Comparison of ENCODE assay signal across 18 cellular contexts in the genomic region with DNA sequence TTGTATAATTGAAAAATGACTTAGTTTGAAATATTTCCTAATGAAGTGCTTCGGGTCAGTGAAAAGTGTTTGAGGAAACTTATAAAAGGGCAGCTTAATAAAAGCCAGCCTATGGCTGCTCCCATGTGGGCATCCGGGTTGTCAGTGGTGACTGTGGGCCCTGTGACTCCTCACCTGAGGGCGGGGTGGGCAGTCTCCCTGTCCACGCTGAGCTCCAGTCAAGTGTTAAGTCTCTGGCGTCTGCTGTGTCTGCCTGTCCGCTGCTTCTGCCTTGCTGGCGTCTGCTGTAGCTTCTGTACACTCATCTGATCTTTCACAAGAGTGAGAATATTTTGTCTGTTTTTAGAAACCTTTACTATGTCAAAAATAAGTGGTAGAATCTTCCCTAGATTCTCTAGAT. TPM values are rescaled to one million over a fixed set of nuclear protein-coding genes. Genes with fewer than 3 reads are reported as not detected.
"Had no signal": no experiment of that assay in that cellular context is flagged by ENCODE, and none has a peak within 500 bp of the region (broad histone marks: within the 10 kb centered on the region; RNA-seq: fewer than 3 reads in every experiment).

No MANE protein-coding gene starts in this region.

- ATAC-seq: activated CD8-positive, alpha-beta memory T cell treated with anti-CD3 and anti-CD28 coated beads, Interleukin-2, amount 10 ng/mL, durations not matched to agents 7 days and 5 days; natural killer cell; right lobe of liver; stimulated activated naive CD8-positive, alpha-beta T cell treated with anti-CD3 and anti-CD28 coated beads, Interleukin-15, amount 100 ng/mL, for 72 hours had no signal

- H3K27me3 Mint-ChIP-seq: activated CD4-positive, alpha-beta memory T cell treated with anti-CD3 and anti-CD28 coated beads, Interleukin-2, amount 10 ng/mL, durations not matched to agents 7 days and 5 days; activated CD8-positive, alpha-beta memory T cell treated with anti-CD3 and anti-CD28 coated beads, Interleukin-2, amount 10 ng/mL, durations not matched to agents 7 days and 5 days; activated naive CD8-positive, alpha-beta T cell treated with anti-CD3 and anti-CD28 coated beads for 36 hours; stimulated activated naive CD8-positive, alpha-beta T cell treated with anti-CD3 and anti-CD28 coated beads, Interleukin-15, amount 100 ng/mL, for 72 hours had no signal

- H3K9me3 Mint-ChIP-seq: activated CD4-positive, alpha-beta memory T cell treated with anti-CD3 and anti-CD28 coated beads, Interleukin-2, amount 10 ng/mL, durations not matched to agents 7 days and 5 days; activated naive CD8-positive, alpha-beta T cell treated with anti-CD3 and anti-CD28 coated beads for 36 hours; endodermal cell; immature natural killer cell; natural killer cell; stimulated activated naive CD8-positive, alpha-beta T cell treated with anti-CD3 and anti-CD28 coated beads, Interleukin-15, amount 100 ng/mL, for 72 hours had no signal

- H3K27ac Mint-ChIP-seq: activated CD4-positive, alpha-beta memory T cell treated with anti-CD3 and anti-CD28 coated beads, Interleukin-2, amount 10 ng/mL, durations not matched to agents 7 days and 5 days; activated CD8-positive, alpha-beta memory T cell treated with anti-CD3 and anti-CD28 coated beads, Interleukin-2, amount 10 ng/mL, durations not matched to agents 7 days and 5 days; activated naive CD8-positive, alpha-beta T cell treated with anti-CD3 and anti-CD28 coated beads for 36 hours; endodermal cell had no signal

- H3K4me3 Mint-ChIP-seq: activated CD4-positive, alpha-beta memory T cell treated with anti-CD3 and anti-CD28 coated beads, Interleukin-2, amount 10 ng/mL, durations not matched to agents 7 days and 5 days; activated CD8-positive, alpha-beta memory T cell treated with anti-CD3 and anti-CD28 coated beads, Interleukin-2, amount 10 ng/mL, durations not matched to agents 7 days and 5 days; activated naive CD8-positive, alpha-beta T cell treated with anti-CD3 and anti-CD28 coated beads for 36 hours; endodermal cell; immature natural killer cell; natural killer cell; stimulated activated naive CD8-positive, alpha-beta T cell treated with anti-CD3 and anti-CD28 coated beads, Interleukin-15, amount 100 ng/mL, for 72 hours had no signal

- H3K36me3 Mint-ChIP-seq: immature natural killer cell, natural killer cell had no signal

- H3K9me3 ChIP-seq: left ventricle myocardium inferior, neutrophil, ovary, right lobe of liver, tibial nerve had no signal

- DNase-seq: activated CD4-positive, alpha-beta memory T cell treated with anti-CD3 and anti-CD28 coated beads, Interleukin-2, amount 10 ng/mL, durations not matched to agents 7 days and 5 days; activated CD4-positive, alpha-beta T cell treated with anti-CD3 and anti-CD28 coated beads for 48 hours; activated CD8-positive, alpha-beta memory T cell treated with anti-CD3 and anti-CD28 coated beads, Interleukin-2, amount 10 ng/mL, durations not matched to agents 7 days and 5 days; activated naive CD8-positive, alpha-beta T cell treated with anti-CD3 and anti-CD28 coated beads for 36 hours; cerebellar nuclear complex; endodermal cell; immature natural killer cell; left ventricle myocardium inferior; midbrain; natural killer cell; ovary; right lobe of liver; stimulated activated CD4-positive, alpha-beta T cell treated with anti-CD3 and anti-CD28 coated beads, Interleukin-1b, Interleukin-23, amount 100 ng/mL, for 48 hours; stimulated activated naive CD8-positive, alpha-beta T cell treated with anti-CD3 and anti-CD28 coated beads, Interleukin-15, amount 100 ng/mL, for 72 hours had no signal

- H3K4me1 Mint-ChIP-seq: endodermal cell had no signal

RNA-seq across cellular contexts. Expression of a gene that starts 59.8 kb away (rescaled TPM):
- total RNA-seq: activated CD8-positive, alpha-beta memory T cell treated with anti-CD3 and anti-CD28 coated beads, Interleukin-2, amount 10 ng/mL, durations not matched to agents 7 days and 5 days; activated naive CD8-positive, alpha-beta T cell treated with anti-CD3 and anti-CD28 coated beads for 36 hours; glomerular endothelial cell; natural killer cell; T-helper 2 cell treated with Interferon-gamma antibody and Interleukin-4, amounts not matched to agents 100 ng/mL and 5 ng/mL, for 36 hours had no signal
